In the genomic region with DNA sequence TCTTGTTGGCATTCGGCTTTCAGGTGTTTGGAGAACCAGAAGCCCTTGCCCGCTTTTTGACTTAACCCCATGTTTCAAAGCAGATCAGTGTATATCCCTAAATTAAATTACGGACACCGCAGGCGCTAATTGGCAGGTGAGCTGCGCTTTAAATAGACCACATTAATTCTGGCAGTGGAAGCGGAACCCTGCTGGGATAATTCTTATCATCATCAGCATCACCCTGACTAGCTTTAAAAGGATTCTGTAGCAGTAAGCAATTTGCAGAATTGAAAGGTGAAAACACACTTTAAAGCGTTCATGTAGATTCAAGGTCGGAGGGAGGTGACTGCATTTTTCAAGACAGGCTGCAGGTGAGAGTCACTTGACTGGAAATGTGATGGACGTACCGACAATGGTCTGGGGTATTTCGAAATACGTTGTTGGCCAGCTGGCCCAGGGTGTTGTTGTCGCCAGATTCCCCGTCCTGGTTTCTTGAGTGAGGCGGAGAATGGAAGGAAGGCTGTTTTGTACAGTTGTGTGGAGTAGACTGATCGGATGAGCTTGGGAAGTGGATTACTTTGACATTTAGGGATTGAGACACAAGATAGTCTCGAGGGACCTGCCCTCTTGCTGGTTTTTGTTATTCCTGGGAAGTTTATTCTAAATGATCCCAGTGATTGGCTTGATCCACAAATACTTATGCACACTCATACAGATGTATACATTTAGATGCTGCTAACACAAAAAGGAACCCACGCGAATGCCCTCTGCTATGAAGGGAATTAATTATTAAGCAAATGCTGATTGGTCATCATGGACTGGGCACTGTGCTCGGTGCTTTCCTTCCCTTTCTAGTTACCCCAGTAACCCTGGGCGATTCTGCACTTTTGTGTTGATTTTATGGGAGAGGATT, we compare ENCODE assay signal across 7 cellular contexts.
DNase-seq lines count a peak whose midpoint lies in the region; ATAC-seq, FAIRE-seq and TF ChIP-seq lines count a peak whose summit lies in the region.
"Not testable (repeated sequence)": the region's sequence is repeated elsewhere in the genome, so short reads cannot be mapped to it uniquely, and the experiment has no call there.

No MANE protein-coding gene starts in this region.

- peaks cover 69% of the 10 kb centered on the region for H3K36me3 Mint-ChIP-seq in dendritic cell treated with granulocyte-macrophage colony-stimulating factor and Interleukin-4, amounts not matched to agents 40 ng/mL and 50 ng/mL, for 4 days (ENCODE audit: low read depth)

- H3K4me1 Mint-ChIP-seq in dendritic cell treated with granulocyte-macrophage colony-stimulating factor and Interleukin-4, amounts not matched to agents 40 ng/mL and 50 ng/mL, for 4 days (ENCODE audit: low read depth): peaks cover 79% of the 10 kb centered on the region

- intact Hi-C loops in dendritic cell treated with granulocyte-macrophage colony-stimulating factor and Interleukin-4, amounts not matched to agents 40 ng/mL and 50 ng/mL, for 4 days (cut with micrococcal nuclease); HepG2 (cut with micrococcal nuclease; ENCODE audit: unreplicated experiment): not testable (repeated sequence)

- not testable (repeated sequence) for H3K79me2 ChIP-seq in HepG2 (ENCODE audit: insufficient read depth, low read length)
- peaks cover 19% of the 10 kb centered on the region for H3K79me2 ChIP-seq in parathyroid adenoma

- not testable (repeated sequence) for H3K27me3 Mint-ChIP-seq in dendritic cell treated with granulocyte-macrophage colony-stimulating factor and Interleukin-4, amounts not matched to agents 40 ng/mL and 50 ng/mL, for 4 days

- BruUV-seq in HepG2 (replicated peaks; lab: Mats Ljungman, UMichigan): not testable (repeated sequence)

- in situ Hi-C loops in HepG2 (cut with HindIII; ENCODE audit: extremely low pct_ligation_motif_present, low pct_unique_long_range_greater_than_20kb): not testable (repeated sequence)

- WGBS in HepG2 (ENCODE audit: low lambda C conversion rate): 39% methylated on average over 20 of the region's 22 CpGs

- not testable (repeated sequence) for H3K9me3 ChIP-seq in HepG2 (ENCODE audit: low read length); parathyroid adenoma (ENCODE audit: control insufficient read depth, low read length)

- H3K4me2 ChIP-seq in HepG2 (ENCODE audit: low read depth, low read length) (peak overlapping the region; percentile 92), parathyroid adenoma (ENCODE audit: low read length) (peak overlapping the region; percentile 66)

- H3K4me1 ChIP-seq in HepG2 (ENCODE audit: insufficient read depth, low read length): peaks cover 32% of the 10 kb centered on the region
- H3K4me1 ChIP-seq in parathyroid adenoma: peaks cover 48% of the 10 kb centered on the region

- H3K27ac ChIP-seq in HepG2 (ENCODE audit: extremely low read length, insufficient read depth, low read length): peak overlapping the region; percentile 87
- peak overlapping the region; percentile 98 for H3K27ac ChIP-seq in parathyroid adenoma

- ATAC-seq in HepG2: peak; percentile 95

- not testable (repeated sequence) for TF ChIP-seq EP300 in HepG2 (IDR thresholded peaks at IDR 0.05; ENCODE audit: low read depth in 2 of 2, low read length in 2 of 2)
- 0 out of 2 replicates have a peak, but pooled peaks have one; percentile 9 for TF ChIP-seq EP300 in HepG2 (CRISPR knock-in tag; IDR thresholded peaks at IDR 0.05; ENCODE audit: borderline replicate concordance)

- FAIRE-seq in HepG2 (lab: Jason Lieb, UNC): not testable (repeated sequence)

- peak overlapping the region; percentile 45 to 65 (median 57); a peak in 5 of 6 replicates for H3K4me3 ChIP-seq in HepG2 (replicated peaks in 1 of 3; ENCODE audit: insufficient read depth in 1 of 3, low read depth in 2 of 3, low read length in 3 of 3)
- H3K4me3 ChIP-seq in parathyroid adenoma (ENCODE audit: low read depth, low read length): peak overlapping the region; percentile 37

- CTCF ChIA-PET in HepG2 (lab: Yijun Ruan, JAX; ENCODE audit: low intra/inter-chr PET ratio, low total read pairs): not testable (repeated sequence)

- not testable (repeated sequence) for H3K4me3 Mint-ChIP-seq in dendritic cell treated with granulocyte-macrophage colony-stimulating factor and Interleukin-4, amounts not matched to agents 40 ng/mL and 50 ng/mL, for 4 days

- peak overlapping the region; percentile 78 for H3K27ac Mint-ChIP-seq in dendritic cell treated with granulocyte-macrophage colony-stimulating factor and Interleukin-4, amounts not matched to agents 40 ng/mL and 50 ng/mL, for 4 days

- H4K20me1 ChIP-seq in HepG2 (ENCODE audit: insufficient read depth, low read length): not testable (repeated sequence)

- not testable (repeated sequence) for H3K9me3 Mint-ChIP-seq in dendritic cell treated with granulocyte-macrophage colony-stimulating factor and Interleukin-4, amounts not matched to agents 40 ng/mL and 50 ng/mL, for 4 days

- POLR2A ChIA-PET in HepG2 (lab: Yijun Ruan, JAX): interaction anchor here (3.1 kb wide), 1 partner anchor 62 kb away, joined by 10 read pairs; a partner anchor contains a TSS

- peak overlapping the region; percentile 76 for H3K9ac ChIP-seq in HepG2 (ENCODE audit: insufficient read depth, low read depth, low read length)
- H3K9ac ChIP-seq in parathyroid adenoma: peak overlapping the region; percentile 11

- H2AFZ ChIP-seq in HepG2 (ENCODE audit: low read length): peak overlapping the region; percentile 92
- peak overlapping the region; percentile 1 for H2AFZ ChIP-seq in parathyroid adenoma

- not testable (repeated sequence) for H3K36me3 ChIP-seq in HepG2 (replicated peaks in 1 of 2; ENCODE audit: control insufficient read depth in 1 of 2, insufficient read depth in 2 of 2, low read length in 2 of 2); parathyroid adenoma (ENCODE audit: control insufficient read depth, insufficient read depth, low read length)

- TF ChIP-seq CTCF in HepG2 (CRISPR knock-in tag; IDR thresholded peaks at IDR 0.05); parathyroid adenoma (IDR thresholded peaks at IDR 0.05): not testable (repeated sequence)

- not testable (repeated sequence) for TF ChIP-seq POLR2A in HepG2 (IDR thresholded peaks at IDR 0.05; ENCODE audit: insufficient read depth in 1 of 2, low read depth in 2 of 2, low read length in 2 of 2)

- peak; percentile 52 for DNase-seq in DMS 273 treated with DMSO at 0.1 percent for 48 hours (lab: John Stamatoyannopoulos, UW)
- DNase-seq in NCI-H1092 treated with DMSO at 0.1 percent for 48 hours (lab: John Stamatoyannopoulos, UW): peak; percentile 15
- DNase-seq in NCI-H2171 treated with DMSO at 0.1 percent for 48 hours (lab: John Stamatoyannopoulos, UW): peak; percentile 74
- peak; percentile 95 for DNase-seq in NCI-H82 (lab: John Stamatoyannopoulos, UW)
- peak; percentile 49 for DNase-seq in HepG2 (ENCODE audit: low spot score)

- H3K27me3 ChIP-seq in HepG2 (ENCODE audit: control insufficient read depth in 1 of 2, insufficient read depth in 2 of 2, low read length in 2 of 2); parathyroid adenoma (ENCODE audit: control insufficient read depth, insufficient read depth, low read length): not testable (repeated sequence)

- not testable (repeated sequence) for TF ChIP-seq RAD21 in HepG2 (CRISPR knock-in tag; IDR thresholded peaks at IDR 0.05)

TF ChIP-seq in HepG2, 621 proteins besides CTCF, POLR2A, EP300 and RAD21 (continues in another document):
- TF ChIP-seq ERF (CRISPR knock-in tag; IDR thresholded peaks at IDR 0.05): peak; percentile 21; the same call in 1 of the 2 replicates
- TF ChIP-seq KDM2A (CRISPR knock-in tag; IDR thresholded peaks at IDR 0.05; ENCODE audit: borderline replicate concordance, low read depth): 0 out of 2 replicates have a peak, but pooled peaks have one; percentile 17
- TF ChIP-seq CEBPG (CRISPR knock-in tag; IDR thresholded peaks at IDR 0.05): peak; percentile 81
- 0 out of 2 replicates have a peak, but pooled peaks have one; percentile 40 for TF ChIP-seq ZNF205 (CRISPR knock-in tag; IDR thresholded peaks at IDR 0.05)
- TF ChIP-seq YEATS2 (CRISPR knock-in tag; IDR thresholded peaks at IDR 0.05; ENCODE audit: borderline replicate concordance): peak; percentile 49; the same call in 1 of the 2 replicates
- 0 out of 2 replicates have a peak, but pooled peaks have one; percentile 29 for TF ChIP-seq KLF6 (CRISPR knock-in tag; IDR thresholded peaks at IDR 0.05)
- TF ChIP-seq, protein P1, sequence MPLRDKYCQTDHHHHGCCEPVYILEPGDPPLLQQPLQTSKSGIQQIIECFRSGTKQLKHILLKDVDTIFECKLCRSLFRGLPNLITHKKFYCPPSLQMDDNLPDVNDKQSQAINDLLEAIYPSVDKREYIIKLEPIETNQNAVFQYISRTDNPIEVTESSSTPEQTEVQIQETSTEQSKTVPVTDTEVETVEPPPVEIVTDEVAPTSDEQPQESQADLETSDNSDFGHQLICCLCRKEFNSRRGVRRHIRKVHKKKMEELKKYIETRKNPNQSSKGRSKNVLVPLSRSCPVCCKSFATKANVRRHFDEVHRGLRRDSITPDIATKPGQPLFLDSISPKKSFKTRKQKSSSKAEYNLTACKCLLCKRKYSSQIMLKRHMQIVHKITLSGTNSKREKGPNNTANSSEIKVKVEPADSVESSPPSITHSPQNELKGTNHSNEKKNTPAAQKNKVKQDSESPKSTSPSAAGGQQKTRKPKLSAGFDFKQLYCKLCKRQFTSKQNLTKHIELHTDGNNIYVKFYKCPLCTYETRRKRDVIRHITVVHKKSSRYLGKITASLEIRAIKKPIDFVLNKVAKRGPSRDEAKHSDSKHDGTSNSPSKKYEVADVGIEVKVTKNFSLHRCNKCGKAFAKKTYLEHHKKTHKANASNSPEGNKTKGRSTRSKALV (CRISPR knock-in tag; IDR thresholded peaks at IDR 0.05): peak; percentile 72; the same call in 1 of the 2 replicates
- peak; percentile 36; the same call in 1 of the 2 replicates for TF ChIP-seq SAP130 (CRISPR knock-in tag; IDR thresholded peaks at IDR 0.05; ENCODE audit: low read depth)
- TF ChIP-seq SOX13 (IDR thresholded peaks at IDR 0.05): not testable (repeated sequence)
- peak in 1 of 2 experiments; percentile 74; a peak in 2 of 4 replicates for TF ChIP-seq SOX13 (CRISPR knock-in tag; conservative IDR thresholded peaks at IDR 0.05 in 1 of 2, IDR thresholded peaks at IDR 0.05 in 1 of 2)
- 0 out of 2 replicates have a peak, but pooled peaks have one; percentile 41 for TF ChIP-seq CBX5 (CRISPR knock-in tag; IDR thresholded peaks at IDR 0.05; ENCODE audit: borderline replicate concordance)
- 0 out of 2 replicates have a peak, but pooled peaks have one; percentile 22 for TF ChIP-seq HOXD1 (CRISPR knock-in tag; IDR thresholded peaks at IDR 0.05)
- TF ChIP-seq KLF16 (CRISPR knock-in tag; IDR thresholded peaks at IDR 0.05): peak in 1 of 2 experiments; percentile 39; a peak in 1 of 4 replicates
- TF ChIP-seq HMG20A (CRISPR knock-in tag; IDR thresholded peaks at IDR 0.05; ENCODE audit: borderline replicate concordance): 0 out of 2 replicates have a peak, but pooled peaks have one; percentile 24
- TF ChIP-seq FOXK1 (CRISPR knock-in tag; IDR thresholded peaks at IDR 0.05; ENCODE audit: borderline replicate concordance, low read depth): 0 out of 2 replicates have a peak, but pooled peaks have one; percentile 14

Comparison
In these comparisons a context has a peak if more than half of its experiments do, and no peak if none do; other contexts are left out.
1. Peak in every context shown above with its lines: DNase-seq, ATAC-seq, H3K4me3 ChIP-seq and H3K27ac ChIP-seq.
2. DNase-seq: peak in every context shown above with its lines; median percentile 95 in NCI-H82; 74 in NCI-H2171 treated with DMSO at 0.1 percent for 48 hours; 52 in DMS 273 treated with DMSO at 0.1 percent for 48 hours; 49 in HepG2; 15 in NCI-H1092 treated with DMSO at 0.1 percent for 48 hours.